ENCODE assay signal across 8 cellular contexts in genomic region chr1:94063379-94063778, GRCh38. TPM values are rescaled to one million over a fixed set of nuclear protein-coding genes. Genes with fewer than 3 reads are reported as not detected.
A peak's percentile ranks its signal among the peaks of the same experiment; 100 is the strongest.
DNase-seq lines count a peak whose midpoint lies in the region; ATAC-seq and TF ChIP-seq lines count a peak whose summit lies in the region.

No MANE protein-coding gene starts in this region.

- intact Hi-C loops in Panc1 (cut with micrococcal nuclease; ENCODE audit: unreplicated experiment): loop anchor here (5.0 kb wide), 1 partner anchor 99 kb away; no protein-coding TSS in a partner anchor
- intact Hi-C loops in prostate gland (cut with DNase I): loop anchor here (5.0 kb wide), 2 partner anchors 34 to 174 kb away; partner anchors contain the start of gene ARHGAP29

- in situ Hi-C loops in Panc1 (cut with HindIII; ENCODE audit: low pct_unique_long_range_greater_than_20kb, low sequenced_read_pairs): no loop called here

- DNase-seq in ELF-1 (ENCODE audit: low read depth, low spot score) (peak; percentile 64), Panc1 (ENCODE audit: low read depth, low spot score) (no peak), fibroblast of mammary gland (ENCODE audit: low read depth) (peak; percentile 72), prostate gland (ENCODE audit: low spot score) (no peak), GM10266 (ENCODE audit: extremely low spot score) (no peak)
- DNase-seq in activated naive CD8-positive, alpha-beta T cell treated with anti-CD3 and anti-CD28 coated beads, Interleukin-2, amount 50 U/mL, for 24 hours: no peak

- 33% methylated on average over 5 of the region's 5 CpGs for WGBS in prostate gland

- H3K9me3 ChIP-seq in Panc1 (ENCODE audit: control insufficient read depth, insufficient read depth, low read depth, low read length): no peaks in the 10 kb centered on the region
- no peaks in the 10 kb centered on the region for H3K9me3 ChIP-seq in prostate gland

- H3K27me3 Mint-ChIP-seq in activated naive CD8-positive, alpha-beta T cell treated with anti-CD3 and anti-CD28 coated beads, Interleukin-2, amount 50 U/mL, for 24 hours: peaks cover 19% of the 10 kb centered on the region

- CTCF ChIA-PET in Panc1 (lab: Charles Lee): no interaction called here

- H3K4me3 Mint-ChIP-seq in activated naive CD8-positive, alpha-beta T cell treated with anti-CD3 and anti-CD28 coated beads, Interleukin-2, amount 50 U/mL, for 24 hours: no peak overlapping the region

- POLR2A ChIA-PET in Panc1 (lab: Charles Lee): interaction anchor here (0.6 kb wide), 1 partner anchor 183 kb away, joined by 9 read pairs; no protein-coding TSS in a partner anchor

- H3K36me3 ChIP-seq in Panc1 (ENCODE audit: control insufficient read depth, insufficient read depth, low read length): no peaks in the 10 kb centered on the region
- no peaks in the 10 kb centered on the region for H3K36me3 ChIP-seq in prostate gland

- H3K27ac Mint-ChIP-seq in activated naive CD8-positive, alpha-beta T cell treated with anti-CD3 and anti-CD28 coated beads, Interleukin-2, amount 50 U/mL, for 24 hours: no peak overlapping the region

- TF ChIP-seq POLR2A in prostate gland (IDR thresholded peaks at IDR 0.05): no peak

- peaks cover 20% of the 10 kb centered on the region for H3K4me1 ChIP-seq in Panc1 (ENCODE audit: control insufficient read depth, insufficient read depth, low read length)
- no peaks in the 10 kb centered on the region for H3K4me1 ChIP-seq in prostate gland (replicated peaks)

- H3K4me3 ChIP-seq in Panc1 (ENCODE audit: low read depth in 2 of 2, low read length in 2 of 2) (no peak overlapping the region), fibroblast of mammary gland (ENCODE audit: control insufficient read depth, low read depth, low read length) (no peak overlapping the region), prostate gland (no peak overlapping the region)

- H3K27me3 ChIP-seq in Panc1 (ENCODE audit: control insufficient read depth, insufficient read depth, low read length): no peaks in the 10 kb centered on the region
- H3K27me3 ChIP-seq in prostate gland (replicated peaks; ENCODE audit: insufficient read depth): no peaks in the 10 kb centered on the region

- TF ChIP-seq CTCF in Panc1 (IDR thresholded peaks at IDR 0.05): peak; percentile 52
- TF ChIP-seq CTCF in fibroblast of mammary gland (conservative IDR thresholded peaks at IDR 0.05; ENCODE audit: control insufficient read depth, insufficient read depth, low read depth, low read length): peak; percentile 63
- TF ChIP-seq CTCF in prostate gland (IDR thresholded peaks at IDR 0.05): peak in 3 of 4 experiments; percentile 11 to 47 (median 18)
- TF ChIP-seq CTCF in GM10266 (IDR thresholded peaks at IDR 0.05; ENCODE audit: control insufficient read depth, insufficient read depth, low read depth, missing control alignments): no peak

- no TSS peak for BruUV-seq in Panc1 (replicated peaks; lab: Mats Ljungman, UMichigan)

- no peaks in the 10 kb centered on the region for H3K36me3 Mint-ChIP-seq in activated naive CD8-positive, alpha-beta T cell treated with anti-CD3 and anti-CD28 coated beads, Interleukin-2, amount 50 U/mL, for 24 hours (ENCODE audit: low read depth)

- H3K27ac ChIP-seq in Panc1 (ENCODE audit: low read length): peak overlapping the region; percentile 99
- H3K27ac ChIP-seq in prostate gland: no peak overlapping the region

- ATAC-seq in Panc1 (no peak), HG03432 (IDR thresholded peaks at IDR 0.05; ENCODE audit: unreplicated experiment) (no peak), GM19467 (IDR thresholded peaks at IDR 0.05; ENCODE audit: unreplicated experiment) (no peak)
- no peak for ATAC-seq in activated naive CD8-positive, alpha-beta T cell treated with anti-CD3 and anti-CD28 coated beads, Interleukin-2, amount 50 U/mL, for 24 hours

- H3K9me3 Mint-ChIP-seq in activated naive CD8-positive, alpha-beta T cell treated with anti-CD3 and anti-CD28 coated beads, Interleukin-2, amount 50 U/mL, for 24 hours: no peaks in the 10 kb centered on the region

- H3K4me1 Mint-ChIP-seq in activated naive CD8-positive, alpha-beta T cell treated with anti-CD3 and anti-CD28 coated beads, Interleukin-2, amount 50 U/mL, for 24 hours: no peaks in the 10 kb centered on the region

RNA-seq across cellular contexts. Expression of gene ABCA4, which starts 57.6 kb away (rescaled TPM):
- 1.5 TPM for total RNA-seq in Panc1 (2021; ENCODE audit: unreplicated experiment)
- 3.2 TPM for polyA plus RNA-seq in Panc1 (2012; ENCODE audit: insufficient read length)
- total RNA-seq in prostate gland: under 1 TPM; 0.41 to 0.85 TPM

Comparison
In these comparisons a context has a peak if more than half of its experiments do, and no peak if none do; other contexts are left out.
1. DNase-seq: peak in ELF-1 (single experiment) and fibroblast of mammary gland (single experiment); none in Panc1 (single experiment), prostate gland (single experiment), activated naive CD8-positive, alpha-beta T cell treated with anti-CD3 and anti-CD28 coated beads, Interleukin-2, amount 50 U/mL, for 24 hours (single experiment) and GM10266 (single experiment).